Comparison of ENCODE assay signal across 17 cellular contexts in genomic region chr12:56361487-56362129, GRCh38. TPM values are rescaled to one million over a fixed set of nuclear protein-coding genes. Genes with fewer than 3 reads are reported as not detected.
DNase-seq lines count a peak whose midpoint lies in the region; ATAC-seq, FAIRE-seq and TF ChIP-seq lines count a peak whose summit lies in the region.
"Had no signal": no experiment of that assay in that cellular context is flagged by ENCODE, and none has a peak within 500 bp of the region (broad histone marks: within the 10 kb centered on the region; RNA-seq: fewer than 3 reads in every experiment).

No MANE protein-coding gene starts in this region.

- POLR2A ChIA-PET in activated CD4-positive, alpha-beta T cell treated with anti-CD3 and anti-CD28 coated beads, Interleukin-2, amount 10 ng/mL, durations not matched to agents 7 days and 5 days (lab: Charles Lee), result interaction anchor here (0.6 kb wide), 1 partner anchor 45 kb away, joined by 3 read pairs; no protein-coding TSS in a partner anchor
- POLR2A ChIA-PET in K562 (lab: Yijun Ruan, JAX), result interaction anchor here (0.9 to 19.4 kb wide), 6 partner anchors 19 to 94 kb away, joined by 3 to 274 read pairs (median 4); partner anchors contain the start of genes IL23A and PAN2

- H3K4me3 ChIP-seq in K562 (no peak overlapping the region), neuron (ENCODE audit: low read length) (peak overlapping the region; percentile 98)

- peak overlapping the region; percentile 73; the same call in 2 of the 3 replicates for H3K27ac ChIP-seq in K562 (ENCODE audit: extremely low read depth, low read depth, low read length)
- H3K27ac ChIP-seq: SJCRH30 had no signal

- TF ChIP-seq RAD21 in K562 (CRISPR knock-in tag; conservative IDR thresholded peaks at IDR 0.05 in 1 of 2, IDR thresholded peaks at IDR 0.05 in 1 of 2), result no peak

- WGBS in K562 (ENCODE audit: insufficient coverage, low coverage, missing lambda C conversion rate), result 52% methylated on average over 6 of the region's 8 CpGs

- peak overlapping the region; percentile 99 for H3K27ac Mint-ChIP-seq in activated CD4-positive, alpha-beta T cell treated with anti-CD3 and anti-CD28 coated beads, Interleukin-2, amount 10 ng/mL, durations not matched to agents 7 days and 5 days
- peak overlapping the region in 1 of 3 donors; percentile 78 for H3K27ac Mint-ChIP-seq in IgD-negative memory B cell

- no peaks in the 10 kb centered on the region for H3K9me1 ChIP-seq in K562 (ENCODE audit: control insufficient read depth, insufficient read depth, low read length)

- H3K36me3 ChIP-seq in K562 (ENCODE audit: control insufficient read depth, insufficient read depth, low read length) (no peaks in the 10 kb centered on the region), neuron (ENCODE audit: insufficient read depth, low read length) (no peaks in the 10 kb centered on the region)
- H3K36me3 ChIP-seq: SJCRH30 had no signal

- H3K4me2 ChIP-seq in K562 (ENCODE audit: insufficient read depth, low read length), result peak overlapping the region; percentile 88

- H3K27me3 Mint-ChIP-seq in activated CD4-positive, alpha-beta T cell treated with anti-CD3 and anti-CD28 coated beads, Interleukin-2, amount 10 ng/mL, durations not matched to agents 7 days and 5 days, result no peaks in the 10 kb centered on the region
- no peaks in the 10 kb centered on the region for H3K27me3 Mint-ChIP-seq in IgD-negative memory B cell

- H3K36me3 Mint-ChIP-seq in activated CD4-positive, alpha-beta T cell treated with anti-CD3 and anti-CD28 coated beads, Interleukin-2, amount 10 ng/mL, durations not matched to agents 7 days and 5 days (ENCODE audit: low read depth), result peaks cover 19% of the 10 kb centered on the region
- no peaks in the 10 kb centered on the region for H3K36me3 Mint-ChIP-seq in IgD-negative memory B cell

- H3K4me3 Mint-ChIP-seq in activated CD4-positive, alpha-beta T cell treated with anti-CD3 and anti-CD28 coated beads, Interleukin-2, amount 10 ng/mL, durations not matched to agents 7 days and 5 days, result peak overlapping the region; percentile 91
- H3K4me3 Mint-ChIP-seq in IgD-negative memory B cell, result peak overlapping the region; percentile 91 to 98 (median 95)

- H3K9ac ChIP-seq in K562 (ENCODE audit: insufficient read depth in 1 of 2, low read depth in 2 of 2, low read length in 2 of 2), result peak overlapping the region; percentile 62 to 79

- H3K27me3 ChIP-seq in K562 (ENCODE audit: control insufficient read depth in 2 of 2, insufficient read depth in 2 of 2, low read length in 2 of 2) (no peaks in the 10 kb centered on the region), neuron (ENCODE audit: insufficient read depth, low read length) (no peaks in the 10 kb centered on the region)
- H3K27me3 ChIP-seq: foreskin keratinocyte, SJCRH30 had no signal

- no peak for DNase-seq in activated CD4-positive, alpha-beta T cell treated with anti-CD3 and anti-CD28 coated beads, Interleukin-2, amount 10 ng/mL, durations not matched to agents 7 days and 5 days
- no peak for DNase-seq in activated CD4-positive, alpha-beta T cell treated with anti-CD3 and anti-CD28 coated beads, Interleukin-2, amount 50 U/mL, for 4 hours
- DNase-seq in K562 (ENCODE audit: extremely low read depth in 1 of 4, low spot score in 3 of 4) (no peak), AG20443 (ENCODE audit: low spot score) (no peak)
- DNase-seq: activated CD4-positive, CD25-positive, alpha-beta regulatory T cell treated with anti-CD3 and anti-CD28 coated beads, Interleukin-2, amount 50 U/mL, for 72 hours; amygdala; foreskin keratinocyte; NCI-H1092; NCI-H524; SJCRH30; stimulated activated CD4-positive, alpha-beta T cell treated with anti-CD3 and anti-CD28 coated beads, Interleukin-15, amount 100 ng/mL, for 24 hours; stimulated activated CD8-positive, alpha-beta memory T cell treated with anti-CD3 and anti-CD28 coated beads, Interleukin-4, amount 100 ng/mL, for 48 hours had no signal

- BruUV-seq in K562 (replicated peaks; lab: Mats Ljungman, UMichigan), result no TSS peak

- TF ChIP-seq CTCF in K562 (IDR thresholded peaks at IDR 0.05 in 2 of 3, conservative IDR thresholded peaks at IDR 0.05 in 1 of 3; ENCODE audit: insufficient read depth in 2 of 3, low read depth in 1 of 3, low read length in 3 of 3), result no peak

- TF ChIP-seq POLR2A in K562 (conservative IDR thresholded peaks at IDR 0.05), result no peak

- CTCF ChIA-PET in activated CD4-positive, alpha-beta T cell treated with anti-CD3 and anti-CD28 coated beads, Interleukin-2, amount 10 ng/mL, durations not matched to agents 7 days and 5 days (lab: Charles Lee), result interaction anchor here (1.0 to 3.9 kb wide), 7 partner anchors 12 to 348 kb away, joined by 3 to 21 read pairs (median 4); partner anchors contain the start of genes SMARCC2 and TIMELESS
- CTCF ChIA-PET in K562 (lab: Yijun Ruan, JAX; ENCODE audit: low intra/inter-chr PET ratio), result no interaction called here

- H2AFZ ChIP-seq in K562 (ENCODE audit: low read depth, low read length), result peak overlapping the region; percentile 74; the same call in 1 of the 2 replicates
- H2AFZ ChIP-seq in neuron (ENCODE audit: low read depth, low read length), result no peak overlapping the region

- H3K9me3 Mint-ChIP-seq in activated CD4-positive, alpha-beta T cell treated with anti-CD3 and anti-CD28 coated beads, Interleukin-2, amount 10 ng/mL, durations not matched to agents 7 days and 5 days, result no peaks in the 10 kb centered on the region
- H3K9me3 Mint-ChIP-seq in IgD-negative memory B cell, result no peaks in the 10 kb centered on the region

- peaks cover 13 to 15% of the 10 kb centered on the region in 2 experiments for H3K4me1 ChIP-seq in K562 (replicated peaks in 1 of 2; ENCODE audit: control insufficient read depth in 2 of 2, insufficient read depth in 2 of 2, low read length in 2 of 2)
- H3K4me1 ChIP-seq in neuron (ENCODE audit: insufficient read depth, low read length), result peaks cover 15% of the 10 kb centered on the region
- H3K4me1 ChIP-seq: foreskin keratinocyte had no signal

- H3K9me3 ChIP-seq in K562 (replicated peaks; ENCODE audit: control insufficient read depth, insufficient read depth, low read depth, low read length) (no peaks in the 10 kb centered on the region), neuron (ENCODE audit: low read length) (no peaks in the 10 kb centered on the region)
- H3K9me3 ChIP-seq: SJCRH30 had no signal

- H3K79me2 ChIP-seq in K562 (ENCODE audit: control insufficient read depth, insufficient read depth, low read length), result peaks cover 27% of the 10 kb centered on the region

- H3K4me1 Mint-ChIP-seq in activated CD4-positive, alpha-beta T cell treated with anti-CD3 and anti-CD28 coated beads, Interleukin-2, amount 10 ng/mL, durations not matched to agents 7 days and 5 days, result peaks cover 27% of the 10 kb centered on the region
- peaks cover 4 to 29% (median 18%) of the 10 kb centered on the region in 3 donors for H3K4me1 Mint-ChIP-seq in IgD-negative memory B cell

- H4K20me1 ChIP-seq in K562 (replicated peaks; ENCODE audit: control insufficient read depth, insufficient read depth, low read length), result no peaks in the 10 kb centered on the region

- no peak for FAIRE-seq in K562 (lab: Jason Lieb, UNC)

- intact Hi-C loops in K562 (cut with micrococcal nuclease), result loop anchor here (5.0 to 10.0 kb wide), 2 partner anchors 106 to 273 kb away; partner anchors contain the start of genes BAZ2A and SPRYD4

- TF ChIP-seq EP300 in K562 (IDR thresholded peaks at IDR 0.05; ENCODE audit: low read length), result no peak

- ATAC-seq in K562 (no peak), GM21381 (IDR thresholded peaks at IDR 0.05; ENCODE audit: unreplicated experiment) (no peak), HG02938 (IDR thresholded peaks at IDR 0.05; ENCODE audit: unreplicated experiment) (no peak)
- ATAC-seq: foreskin keratinocyte had no signal

- in situ Hi-C loops in K562 (cut with MboI), result no loop called here

RNA-seq across cellular contexts. Expression of gene APOF, which starts 1.0 kb away (rescaled TPM):
- total RNA-seq in activated CD4-positive, alpha-beta T cell treated with anti-CD3 and anti-CD28 coated beads, Interleukin-2, amount 10 ng/mL, durations not matched to agents 7 days and 5 days, result not detected
- polyA plus RNA-seq in IgD-negative memory B cell (not detected), K562 (2011; rRNA removed) (not detected in 2 replicates), K562 (2014; fragmentation: Illumina TruSeq; extraction: Trizol) (not detected in 2 replicates), K562 (2014; fragmentation: Nextera tagmentation; extraction: Ambion mirVana) (under 1 TPM; 0.14 to 0.15 TPM), K562 (2014; rRNA removed) (not detected in 2 replicates)
- not detected in 2 replicates for total RNA-seq in K562 (2011; cell fraction: chromatin; rRNA removed; ENCODE audit: low replicate concordance)
- 0.33 TPM in 1 of 2 replicates, not detected in the other for total RNA-seq in K562 (2011; cell fraction: nucleolus; rRNA removed)
- not detected in 2 replicates for total RNA-seq in K562 (2011; cell fraction: nucleoplasm; rRNA removed)
- total RNA-seq in K562 (2014; rRNA removed) (0.09 TPM in 1 of 2 replicates, not detected in the other), K562 (2014; rRNA removed; fragmentation: Illumina TruSeq; extraction: Trizol) (not detected in 2 replicates), K562 (2015; rRNA removed; fragmentation: Illumina TruSeq; extraction: Trizol) (not detected in 2 replicates), K562 (2021) (0.09 TPM in 1 of 2 replicates, not detected in the other)
- polyA plus RNA-seq in K562 (2011; cell fraction: cytosol; rRNA removed), result 0.03 TPM in 1 of 2 replicates, not detected in the other
- not detected in 2 replicates for polyA plus RNA-seq in K562 (2011; cell fraction: nucleus; rRNA removed)
- polyA plus RNA-seq in K562 (2012), result 0.08 and 0.12 TPM in 2 replicates
- polyA minus RNA-seq in K562 (2011; rRNA and poly(A)+ RNA removed), result not detected in 2 replicates
- not detected in 2 replicates for polyA minus RNA-seq in K562 (2011; cell fraction: cytosol; rRNA and poly(A)+ RNA removed)
- polyA minus RNA-seq in K562 (2011; cell fraction: nucleus; rRNA and poly(A)+ RNA removed), result not detected in 2 replicates
- total RNA-seq: foreskin keratinocyte, kidney epithelial cell, SJCRH30 had no signal
- polyA plus RNA-seq: foreskin keratinocyte had no signal

RNA-seq across cellular contexts. Expression of gene STAT2, which starts 1.7 kb away (rescaled TPM):
- 100 to 1,000 TPM; 391 to 398 TPM for total RNA-seq in activated CD4-positive, alpha-beta T cell treated with anti-CD3 and anti-CD28 coated beads, Interleukin-2, amount 10 ng/mL, durations not matched to agents 7 days and 5 days
- polyA plus RNA-seq in IgD-negative memory B cell, result 87.7 TPM
- total RNA-seq in K562 (2011; cell fraction: chromatin; rRNA removed; ENCODE audit: low replicate concordance), result 323 and 539 TPM in 2 replicates
- total RNA-seq in K562 (2011; cell fraction: nucleolus; rRNA removed), result 245 and 246 TPM in 2 replicates
- 197 and 224 TPM in 2 replicates for total RNA-seq in K562 (2011; cell fraction: nucleoplasm; rRNA removed)
- total RNA-seq in K562 (2014; rRNA removed), result 32.7 and 36.9 TPM in 2 replicates
- total RNA-seq in K562 (2014; rRNA removed; fragmentation: Illumina TruSeq; extraction: Trizol), result 38.6 and 40.3 TPM in 2 replicates
- total RNA-seq in K562 (2015; rRNA removed; fragmentation: Illumina TruSeq; extraction: Trizol), result 39.1 and 40.5 TPM in 2 replicates
- total RNA-seq in K562 (2021), result 46.9 and 49.3 TPM in 2 replicates
- 44.2 and 71.2 TPM in 2 replicates for polyA plus RNA-seq in K562 (2011; rRNA removed)
- 27.4 and 45.5 TPM in 2 replicates for polyA plus RNA-seq in K562 (2011; cell fraction: cytosol; rRNA removed)
- polyA plus RNA-seq in K562 (2011; cell fraction: nucleus; rRNA removed), result 151 and 211 TPM in 2 replicates
- polyA plus RNA-seq in K562 (2012), result 34.1 and 59.4 TPM in 2 replicates
- polyA plus RNA-seq in K562 (2014; fragmentation: Illumina TruSeq; extraction: Trizol), result 38.2 and 39.2 TPM in 2 replicates
- polyA plus RNA-seq in K562 (2014; fragmentation: Nextera tagmentation; extraction: Ambion mirVana), result 10 to 100 TPM; 15.5 to 16.9 TPM
- 39.1 and 40.1 TPM in 2 replicates for polyA plus RNA-seq in K562 (2014; rRNA removed)
- polyA minus RNA-seq in K562 (2011; rRNA and poly(A)+ RNA removed), result 69.6 and 79.5 TPM in 2 replicates
- polyA minus RNA-seq in K562 (2011; cell fraction: cytosol; rRNA and poly(A)+ RNA removed), result 28.8 and 40.3 TPM in 2 replicates
- polyA minus RNA-seq in K562 (2011; cell fraction: nucleus; rRNA and poly(A)+ RNA removed), result 75.9 and 148 TPM in 2 replicates

RNA-seq across cellular contexts. Expression of gene IL23A, which starts 22.9 kb away (rescaled TPM):
- 1 to 10 TPM; 6.1 to 8.0 TPM for total RNA-seq in activated CD4-positive, alpha-beta T cell treated with anti-CD3 and anti-CD28 coated beads, Interleukin-2, amount 10 ng/mL, durations not matched to agents 7 days and 5 days
- polyA plus RNA-seq in IgD-negative memory B cell, result 12.4 TPM
- total RNA-seq in K562 (2011; cell fraction: chromatin; rRNA removed; ENCODE audit: low replicate concordance), result 5.8 and 7.7 TPM in 2 replicates
- 6.0 and 10.7 TPM in 2 replicates for total RNA-seq in K562 (2011; cell fraction: nucleolus; rRNA removed)
- total RNA-seq in K562 (2011; cell fraction: nucleoplasm; rRNA removed), result 8.4 and 11.0 TPM in 2 replicates
- 7.8 and 8.9 TPM in 2 replicates for total RNA-seq in K562 (2014; rRNA removed)
- total RNA-seq in K562 (2014; rRNA removed; fragmentation: Illumina TruSeq; extraction: Trizol), result 9.0 and 9.1 TPM in 2 replicates
- 9.1 TPM in 2 replicates for total RNA-seq in K562 (2015; rRNA removed; fragmentation: Illumina TruSeq; extraction: Trizol)
- total RNA-seq in K562 (2021), result 9.6 and 12.5 TPM in 2 replicates
- 4.4 and 21.6 TPM in 2 replicates for polyA plus RNA-seq in K562 (2011; rRNA removed)
- 9.3 and 22.4 TPM in 2 replicates for polyA plus RNA-seq in K562 (2011; cell fraction: cytosol; rRNA removed)
- 18.8 and 49.0 TPM in 2 replicates for polyA plus RNA-seq in K562 (2011; cell fraction: nucleus; rRNA removed)
- polyA plus RNA-seq in K562 (2012), result 10.0 and 54.7 TPM in 2 replicates
- polyA plus RNA-seq in K562 (2014; fragmentation: Illumina TruSeq; extraction: Trizol), result 20.1 and 22.5 TPM in 2 replicates
- polyA plus RNA-seq in K562 (2014; fragmentation: Nextera tagmentation; extraction: Ambion mirVana), result 10 to 100 TPM; 36.7 to 37.2 TPM
- polyA plus RNA-seq in K562 (2014; rRNA removed), result 21.3 and 29.3 TPM in 2 replicates
- 0.98 and 2.3 TPM in 2 replicates for polyA minus RNA-seq in K562 (2011; rRNA and poly(A)+ RNA removed)
- polyA minus RNA-seq in K562 (2011; cell fraction: cytosol; rRNA and poly(A)+ RNA removed), result 3.3 TPM in 1 of 2 replicates, not detected in the other
- polyA minus RNA-seq in K562 (2011; cell fraction: nucleus; rRNA and poly(A)+ RNA removed), result 0.67 and 3.4 TPM in 2 replicates
- total RNA-seq: SJCRH30 had no signal

RNA-seq across cellular contexts. Expression of gene PAN2, which starts 27.8 kb away (rescaled TPM):
- 10 to 100 TPM; 76.9 to 78.9 TPM for total RNA-seq in activated CD4-positive, alpha-beta T cell treated with anti-CD3 and anti-CD28 coated beads, Interleukin-2, amount 10 ng/mL, durations not matched to agents 7 days and 5 days
- 5.5 TPM for polyA plus RNA-seq in IgD-negative memory B cell
- 615 and 739 TPM in 2 replicates for total RNA-seq in K562 (2011; cell fraction: chromatin; rRNA removed; ENCODE audit: low replicate concordance)
- 296 and 318 TPM in 2 replicates for total RNA-seq in K562 (2011; cell fraction: nucleolus; rRNA removed)
- 263 and 299 TPM in 2 replicates for total RNA-seq in K562 (2011; cell fraction: nucleoplasm; rRNA removed)
- 25.0 and 25.6 TPM in 2 replicates for total RNA-seq in K562 (2014; rRNA removed)
- 25.9 and 26.0 TPM in 2 replicates for total RNA-seq in K562 (2014; rRNA removed; fragmentation: Illumina TruSeq; extraction: Trizol)
- 21.6 and 21.7 TPM in 2 replicates for total RNA-seq in K562 (2015; rRNA removed; fragmentation: Illumina TruSeq; extraction: Trizol)
- total RNA-seq in K562 (2021), result 40.2 and 51.4 TPM in 2 replicates
- polyA plus RNA-seq in K562 (2011; rRNA removed), result 66.1 and 134 TPM in 2 replicates
- 22.2 and 36.4 TPM in 2 replicates for polyA plus RNA-seq in K562 (2011; cell fraction: cytosol; rRNA removed)
- polyA plus RNA-seq in K562 (2011; cell fraction: nucleus; rRNA removed), result 942 and 1,795 TPM in 2 replicates
- 42.1 and 71.3 TPM in 2 replicates for polyA plus RNA-seq in K562 (2012)
- polyA plus RNA-seq in K562 (2014; fragmentation: Illumina TruSeq; extraction: Trizol), result 29.1 and 35.3 TPM in 2 replicates
- 10 to 100 TPM; 15.0 to 23.9 TPM for polyA plus RNA-seq in K562 (2014; fragmentation: Nextera tagmentation; extraction: Ambion mirVana)
- 39.4 and 65.2 TPM in 2 replicates for polyA plus RNA-seq in K562 (2014; rRNA removed)
- 27.5 and 64.2 TPM in 2 replicates for polyA minus RNA-seq in K562 (2011; rRNA and poly(A)+ RNA removed)
- polyA minus RNA-seq in K562 (2011; cell fraction: cytosol; rRNA and poly(A)+ RNA removed), result 13.0 and 14.8 TPM in 2 replicates
- polyA minus RNA-seq in K562 (2011; cell fraction: nucleus; rRNA and poly(A)+ RNA removed), result 98.8 and 223 TPM in 2 replicates

RNA-seq across cellular contexts. Expression of gene CNPY2, which starts 45.8 kb away (rescaled TPM):
- 100 to 1,000 TPM in 1 of 2 experiments, 10 to 100 TPM in 1; 96.2 to 105 TPM for total RNA-seq in activated CD4-positive, alpha-beta T cell treated with anti-CD3 and anti-CD28 coated beads, Interleukin-2, amount 10 ng/mL, durations not matched to agents 7 days and 5 days
- polyA plus RNA-seq in IgD-negative memory B cell (160 TPM), K562 (2011; rRNA removed) (181 and 190 TPM in 2 replicates), K562 (2014; fragmentation: Illumina TruSeq; extraction: Trizol) (139 and 142 TPM in 2 replicates), K562 (2014; fragmentation: Nextera tagmentation; extraction: Ambion mirVana) (10 to 100 TPM; 33.8 to 45.0 TPM), K562 (2014; rRNA removed) (163 and 169 TPM in 2 replicates)
- total RNA-seq in K562 (2011; cell fraction: chromatin; rRNA removed; ENCODE audit: low replicate concordance), result 149 and 200 TPM in 2 replicates
- total RNA-seq in K562 (2011; cell fraction: nucleolus; rRNA removed), result 156 TPM in 2 replicates
- 170 and 172 TPM in 2 replicates for total RNA-seq in K562 (2011; cell fraction: nucleoplasm; rRNA removed)
- total RNA-seq in K562 (2014; rRNA removed) (92.1 and 99.8 TPM in 2 replicates), K562 (2014; rRNA removed; fragmentation: Illumina TruSeq; extraction: Trizol) (147 and 150 TPM in 2 replicates), K562 (2015; rRNA removed; fragmentation: Illumina TruSeq; extraction: Trizol) (134 and 138 TPM in 2 replicates), K562 (2021) (126 and 135 TPM in 2 replicates)
- 120 and 165 TPM in 2 replicates for polyA plus RNA-seq in K562 (2011; cell fraction: cytosol; rRNA removed)
- polyA plus RNA-seq in K562 (2011; cell fraction: nucleus; rRNA removed), result 78.9 and 103 TPM in 2 replicates
- polyA plus RNA-seq in K562 (2012), result 118 and 164 TPM in 2 replicates
- polyA minus RNA-seq in K562 (2011; rRNA and poly(A)+ RNA removed), result 106 and 114 TPM in 2 replicates
- polyA minus RNA-seq in K562 (2011; cell fraction: cytosol; rRNA and poly(A)+ RNA removed), result 30.3 and 31.9 TPM in 2 replicates
- 22.1 and 38.5 TPM in 2 replicates for polyA minus RNA-seq in K562 (2011; cell fraction: nucleus; rRNA and poly(A)+ RNA removed)
